Comparison of ENCODE assay signal across 1 cellular context in the genomic region with DNA sequence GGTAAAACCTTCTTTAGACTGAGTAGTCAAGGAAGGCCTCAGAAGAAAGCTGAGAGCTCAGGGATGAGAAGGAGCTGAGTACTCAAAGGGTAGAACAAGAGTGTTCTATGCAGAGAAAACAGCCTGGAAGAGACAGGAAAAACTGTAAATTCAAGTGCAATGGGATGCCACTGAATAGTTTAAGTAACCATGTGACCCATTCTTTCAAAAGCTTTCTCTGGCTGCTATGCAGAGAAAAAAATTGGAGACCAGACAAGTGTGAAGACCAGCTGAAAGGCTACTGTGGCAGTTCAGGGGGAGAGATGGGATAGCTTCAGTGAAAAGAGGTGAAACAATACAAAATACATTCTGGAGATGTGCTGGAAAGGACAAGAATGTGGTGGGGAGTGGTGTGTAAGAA.
TF ChIP-seq lines count a peak whose summit lies in the region.

No MANE protein-coding gene starts in this region.

TF ChIP-seq in WTC11, 78 proteins besides CTCF, POLR2A, EP300 and RAD21 (continued from another document):
- TF ChIP-seq, protein P1, sequence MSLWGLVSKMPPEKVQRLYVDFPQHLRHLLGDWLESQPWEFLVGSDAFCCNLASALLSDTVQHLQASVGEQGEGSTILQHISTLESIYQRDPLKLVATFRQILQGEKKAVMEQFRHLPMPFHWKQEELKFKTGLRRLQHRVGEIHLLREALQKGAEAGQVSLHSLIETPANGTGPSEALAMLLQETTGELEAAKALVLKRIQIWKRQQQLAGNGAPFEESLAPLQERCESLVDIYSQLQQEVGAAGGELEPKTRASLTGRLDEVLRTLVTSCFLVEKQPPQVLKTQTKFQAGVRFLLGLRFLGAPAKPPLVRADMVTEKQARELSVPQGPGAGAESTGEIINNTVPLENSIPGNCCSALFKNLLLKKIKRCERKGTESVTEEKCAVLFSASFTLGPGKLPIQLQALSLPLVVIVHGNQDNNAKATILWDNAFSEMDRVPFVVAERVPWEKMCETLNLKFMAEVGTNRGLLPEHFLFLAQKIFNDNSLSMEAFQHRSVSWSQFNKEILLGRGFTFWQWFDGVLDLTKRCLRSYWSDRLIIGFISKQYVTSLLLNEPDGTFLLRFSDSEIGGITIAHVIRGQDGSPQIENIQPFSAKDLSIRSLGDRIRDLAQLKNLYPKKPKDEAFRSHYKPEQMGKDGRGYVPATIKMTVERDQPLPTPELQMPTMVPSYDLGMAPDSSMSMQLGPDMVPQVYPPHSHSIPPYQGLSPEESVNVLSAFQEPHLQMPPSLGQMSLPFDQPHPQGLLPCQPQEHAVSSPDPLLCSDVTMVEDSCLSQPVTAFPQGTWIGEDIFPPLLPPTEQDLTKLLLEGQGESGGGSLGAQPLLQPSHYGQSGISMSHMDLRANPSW (CRISPR knock-in tag; conservative IDR thresholded peaks at IDR 0.05; ENCODE audit: low read depth) = no peak
- TF ChIP-seq ZSCAN18 (CRISPR knock-in tag; IDR thresholded peaks at IDR 0.05) (no peak), PRDM15 (CRISPR knock-in tag; IDR thresholded peaks at IDR 0.05) (no peak), ZNF281 (CRISPR knock-in tag; IDR thresholded peaks at IDR 0.05) (no peak), ESRRA (CRISPR knock-in tag; IDR thresholded peaks at IDR 0.05; ENCODE audit: borderline replicate concordance) (no peak), ZBTB21 (CRISPR knock-in tag; IDR thresholded peaks at IDR 0.05; ENCODE audit: borderline replicate concordance) (no peak), NFYB (CRISPR knock-in tag; conservative IDR thresholded peaks at IDR 0.05; ENCODE audit: low read depth) (no peak)
- TF ChIP-seq, protein P2, sequence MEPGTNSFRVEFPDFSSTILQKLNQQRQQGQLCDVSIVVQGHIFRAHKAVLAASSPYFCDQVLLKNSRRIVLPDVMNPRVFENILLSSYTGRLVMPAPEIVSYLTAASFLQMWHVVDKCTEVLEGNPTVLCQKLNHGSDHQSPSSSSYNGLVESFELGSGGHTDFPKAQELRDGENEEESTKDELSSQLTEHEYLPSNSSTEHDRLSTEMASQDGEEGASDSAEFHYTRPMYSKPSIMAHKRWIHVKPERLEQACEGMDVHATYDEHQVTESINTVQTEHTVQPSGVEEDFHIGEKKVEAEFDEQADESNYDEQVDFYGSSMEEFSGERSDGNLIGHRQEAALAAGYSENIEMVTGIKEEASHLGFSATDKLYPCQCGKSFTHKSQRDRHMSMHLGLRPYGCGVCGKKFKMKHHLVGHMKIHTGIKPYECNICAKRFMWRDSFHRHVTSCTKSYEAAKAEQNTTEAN (CRISPR knock-in tag; IDR thresholded peaks at IDR 0.05) = no peak
